19 cellular contexts compared by ENCODE assay signal in the genomic region with DNA sequence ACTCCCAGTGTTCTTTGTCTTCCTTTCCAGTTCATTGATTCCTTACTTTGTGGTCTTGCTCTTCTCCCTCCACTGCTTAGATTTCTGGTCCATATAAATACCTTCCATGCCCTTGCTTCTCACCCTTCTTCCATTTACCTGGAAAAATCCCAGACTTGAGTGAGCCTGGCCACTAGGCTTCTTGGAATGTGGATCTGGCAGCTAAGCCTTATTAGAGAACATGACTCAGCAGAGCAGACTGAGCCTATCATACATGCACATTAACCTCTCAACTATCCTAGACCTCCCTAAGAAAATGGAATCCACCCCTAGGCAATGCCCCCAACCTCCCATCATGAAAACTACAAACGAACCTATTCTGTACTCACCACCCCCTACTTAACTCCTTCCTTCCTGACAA.
DNase-seq lines count a peak whose midpoint lies in the region; ATAC-seq, FAIRE-seq and TF ChIP-seq lines count a peak whose summit lies in the region.
"Had no signal": no experiment of that assay in that cellular context is flagged by ENCODE, and none has a peak within 500 bp of the region (broad histone marks: within the 10 kb centered on the region; RNA-seq: fewer than 3 reads in every experiment).

No MANE protein-coding gene starts in this region.

- no peak overlapping the region for H3K27ac ChIP-seq in AG04450 (ENCODE audit: low read depth, low read length)
- H3K27ac ChIP-seq in IMR-90 (ENCODE audit: insufficient read depth, low read length) = no peak overlapping the region
- no peak overlapping the region for H3K27ac ChIP-seq in brain microvascular endothelial cell
- no peak overlapping the region for H3K27ac ChIP-seq in keratinocyte (ENCODE audit: control insufficient read depth, insufficient read depth, low read length)
- H3K27ac ChIP-seq: KMS-11, transverse colon had no signal

- no peak overlapping the region; the same call in 2 of the 3 replicates for H2BK15ac ChIP-seq in IMR-90 (ENCODE audit: low read depth, low read length)

- H3K79me1 ChIP-seq in IMR-90 (ENCODE audit: low read depth in 1 of 2, low read length in 2 of 2) = 0 out of 4 replicates have a peak, but pooled peaks cover 0 to 4% of the 10 kb centered on the region in 2 experiments

- peak overlapping the region in 1 of 2 experiments; percentile 58; a peak in 2 of 4 replicates for H4K8ac ChIP-seq in IMR-90 (ENCODE audit: low read depth in 2 of 2, low read length in 2 of 2)

- H2BK20ac ChIP-seq in IMR-90 (ENCODE audit: low read depth, low read length) = peak overlapping the region; percentile 60

- dilution Hi-C loops in IMR-90 (cut with HindIII; ENCODE audit: low sequenced_read_pairs, unreplicated experiment) (no loop called here), keratinocyte (cut with MboI; ENCODE audit: extremely low pct_ligation_motif_present, low sequenced_read_pairs) (no loop called here)

- H3K79me2 ChIP-seq in keratinocyte (ENCODE audit: control insufficient read depth, insufficient read depth, low read length) = no peaks in the 10 kb centered on the region

- peak overlapping the region; percentile 55 for H2BK120ac ChIP-seq in IMR-90 (ENCODE audit: low read depth, low read length)

- H3K9me1 ChIP-seq in IMR-90 (ENCODE audit: insufficient read depth, low read length) (no peaks in the 10 kb centered on the region), keratinocyte (ENCODE audit: control insufficient read depth, extremely low read depth, insufficient read depth, low read length) (no peaks in the 10 kb centered on the region)

- no peaks in the 10 kb centered on the region for H3K36me3 ChIP-seq in IMR-90 (ENCODE audit: control insufficient read depth, insufficient read depth, low read length)
- H3K36me3 ChIP-seq in brain microvascular endothelial cell (replicated peaks) = no peaks in the 10 kb centered on the region
- H3K36me3 ChIP-seq in keratinocyte (ENCODE audit: control insufficient read depth in 2 of 2, extremely low read depth in 1 of 2, insufficient read depth in 2 of 2, low read length in 2 of 2) = no peaks in the 10 kb centered on the region
- H3K36me3 ChIP-seq: transverse colon had no signal

- H3K56ac ChIP-seq in IMR-90 (ENCODE audit: extremely low read depth, insufficient read depth, low read length) = no peak overlapping the region

- no peak overlapping the region; the same call in 1 of the 2 replicates for H4K5ac ChIP-seq in IMR-90 (ENCODE audit: low read depth, low read length)

- TF ChIP-seq CTCF in AG04450 (IDR thresholded peaks at IDR 0.05; ENCODE audit: low read depth, low read length) (no peak), IMR-90 (conservative IDR thresholded peaks at IDR 0.05; ENCODE audit: low read depth, low read length) (no peak), brain microvascular endothelial cell (IDR thresholded peaks at IDR 0.05; ENCODE audit: low read depth, low read length, missing control alignments) (no peak), keratinocyte (optimal IDR thresholded peaks at IDR 0.05 in 1 of 3, IDR thresholded peaks at IDR 0.05 in 1 of 3, conservative IDR thresholded peaks at IDR 0.05 in 1 of 3; ENCODE audit: extremely low read depth in 1 of 3, insufficient read depth in 2 of 3, low read length in 3 of 3) (peak in 1 of 3 experiments; percentile 2)

- H3K4me3 ChIP-seq in AG04450 (ENCODE audit: low read depth, low read length) (no peak overlapping the region), IMR-90 (ENCODE audit: insufficient read depth, low read depth, low read length) (no peak overlapping the region), brain microvascular endothelial cell (ENCODE audit: low read depth, low read length) (no peak overlapping the region), keratinocyte (ENCODE audit: control insufficient read depth in 2 of 3, extremely low read depth in 1 of 3, insufficient read depth in 2 of 3, low read depth in 1 of 3, low read length in 3 of 3) (peak overlapping the region in 1 of 3 experiments; percentile 16)
- H3K4me3 ChIP-seq: transverse colon had no signal

- no peak overlapping the region for H2AFZ ChIP-seq in IMR-90 (replicated peaks; ENCODE audit: low read length, poor library complexity)
- no peak overlapping the region for H2AFZ ChIP-seq in keratinocyte (ENCODE audit: control insufficient read depth, low read length)

- peak; percentile 13 for DNase-seq in AG04450 (ENCODE audit: low read depth, low spot score)
- DNase-seq in IMR-90 = peak; percentile 73
- DNase-seq in brain microvascular endothelial cell = peak; percentile 31
- peak; percentile 48 for DNase-seq in keratinocyte (ENCODE audit: low read depth, low spot score)
- no peak for DNase-seq in NCI-H2107 treated with DMSO at 0.1 percent for 48 hours (lab: John Stamatoyannopoulos, UW; ENCODE audit: unreplicated experiment)
- DNase-seq in posterior vena cava (ENCODE audit: low spot score) = no peak
- no peak for DNase-seq in SHP77 (lab: John Stamatoyannopoulos, UW)
- DNase-seq: activated naive CD4-positive, alpha-beta T cell treated with anti-CD3 and anti-CD28 coated beads, Interleukin-2, amount 10 ng/mL, durations not matched to agents 7 days and 5 days; DND-41; foreskin melanocyte; left cardiac atrium; NCI-H2029 treated with DMSO at 0.1 percent for 48 hours; nephron progenitor cell; OCI-M1; stimulated activated CD4-positive, alpha-beta T cell treated with anti-CD3 and anti-CD28 coated beads, Interleukin-12 subunit alpha, Interleukin-12 subunit beta, amount 100 ng/mL, for 4 hours; T-helper 9 cell; transverse colon had no signal

- H3K4ac ChIP-seq in IMR-90 (ENCODE audit: low read depth, low read length) = peak overlapping the region; percentile 61; the same call in 1 of the 2 replicates

- FAIRE-seq in keratinocyte (lab: Jason Lieb, UNC) = peak; percentile 91

- H3K18ac ChIP-seq in IMR-90 (ENCODE audit: low read depth, low read length) = peak overlapping the region; percentile 89; the same call in 1 of the 2 replicates

- peak overlapping the region; percentile 74 for H2BK5ac ChIP-seq in IMR-90 (ENCODE audit: low read depth, low read length, poor library complexity, severe bottlenecking)

- no peak overlapping the region for H2AK5ac ChIP-seq in IMR-90 (ENCODE audit: low read depth, low read length)

- CTCF ChIA-PET in AG04450 (lab: Charles Lee) (no interaction called here), IMR-90 (lab: Yijun Ruan, JAX) (interaction anchor here (0.6 kb wide), 1 partner anchor 35 kb away, joined by 3 read pairs; no protein-coding TSS in a partner anchor)

- in situ Hi-C loops in IMR-90 (cut with MboI; ENCODE audit: low sequenced_read_pairs) = no loop called here
- in situ Hi-C loops in brain microvascular endothelial cell (cut with HindIII; ENCODE audit: low pct_ligation_motif_present, low sequenced_read_pairs) = no loop called here

- H3K4me1 ChIP-seq in IMR-90 (ENCODE audit: control insufficient read depth, insufficient read depth, low read length) = peaks cover 2% of the 10 kb centered on the region; the same call in 1 of the 2 replicates
- H3K4me1 ChIP-seq in keratinocyte (ENCODE audit: control insufficient read depth, extremely low read depth, insufficient read depth, low read length) = peaks cover 11% of the 10 kb centered on the region
- H3K4me1 ChIP-seq: transverse colon had no signal

- TF ChIP-seq RAD21 in IMR-90 (IDR thresholded peaks at IDR 0.05; ENCODE audit: low read length) = no peak

- H3K4me2 ChIP-seq in IMR-90 (ENCODE audit: low read depth, low read length) = no peak overlapping the region
- peak overlapping the region; percentile 25 for H3K4me2 ChIP-seq in keratinocyte (ENCODE audit: control insufficient read depth, extremely low read depth, insufficient read depth, low read depth, low read length)
- H3K4me2 ChIP-seq: KMS-11 had no signal

- intact Hi-C loops in IMR-90 (cut with micrococcal nuclease) = no loop called here
- intact Hi-C loops in posterior vena cava (cut with DNase I) = no loop called here

- peak; percentile 96 for ATAC-seq in IMR-90 (ENCODE audit: low read depth)
- ATAC-seq in GM21737 (IDR thresholded peaks at IDR 0.05; ENCODE audit: unreplicated experiment) = no peak

- H4K20me1 ChIP-seq in IMR-90 (ENCODE audit: insufficient read depth, low read length) (no peaks in the 10 kb centered on the region), keratinocyte (ENCODE audit: control insufficient read depth, extremely low read depth, insufficient read depth, low read length) (no peaks in the 10 kb centered on the region)

- H3K14ac ChIP-seq in IMR-90 (replicated peaks; ENCODE audit: low read depth, low read length) = peak overlapping the region; percentile 72

- BruUV-seq in IMR-90 (replicated peaks; lab: Mats Ljungman, UMichigan) = no TSS peak

- WGBS in IMR-90 (ENCODE audit: extremely low coverage in 2 of 2, insufficient read length in 1 of 2), 2 experiments = no CpG with 5 or more reads among the region's 1 CpG

- POLR2A ChIA-PET in AG04450 (lab: Yijun Ruan, JAX) (no interaction called here), IMR-90 (lab: Charles Lee; ENCODE audit: unreplicated experiment) (no interaction called here)

- no peak for TF ChIP-seq POLR2A in IMR-90 (IDR thresholded peaks at IDR 0.05; ENCODE audit: low read depth, low read length)

- H3K9me3 ChIP-seq in AG04450 (ENCODE audit: control insufficient read depth, insufficient read depth, low read length) = peaks cover 4% of the 10 kb centered on the region; the same call in 1 of the 2 replicates
- H3K9me3 ChIP-seq in IMR-90 (ENCODE audit: control insufficient read depth, insufficient read depth, low read length) = no peaks in the 10 kb centered on the region
- no peaks in the 10 kb centered on the region for H3K9me3 ChIP-seq in keratinocyte (ENCODE audit: control insufficient read depth, low read depth, low read length)
- H3K9me3 ChIP-seq: transverse colon had no signal

- 0 out of 2 replicates have a peak overlapping the region, but pooled peaks have one; percentile 7 for H4K91ac ChIP-seq in IMR-90 (ENCODE audit: insufficient read depth, low read depth, low read length)

- no peak overlapping the region for H3K9ac ChIP-seq in IMR-90 (ENCODE audit: low read depth, low read length)
- H3K9ac ChIP-seq in keratinocyte (ENCODE audit: control insufficient read depth, extremely low read depth, insufficient read depth, low read length) = no peak overlapping the region
- H3K9ac ChIP-seq: KMS-11 had no signal

- no peak overlapping the region for H2AK9ac ChIP-seq in IMR-90 (replicated peaks; ENCODE audit: low read depth, low read length, poor library complexity)

- H3K27me3 ChIP-seq in AG04450 (ENCODE audit: control insufficient read depth, insufficient read depth, low read length) (no peaks in the 10 kb centered on the region), IMR-90 (ENCODE audit: control insufficient read depth, insufficient read depth, low read length) (no peaks in the 10 kb centered on the region), brain microvascular endothelial cell (replicated peaks) (no peaks in the 10 kb centered on the region), keratinocyte (ENCODE audit: control insufficient read depth, extremely low read depth, insufficient read depth, low read length) (no peaks in the 10 kb centered on the region)
- H3K27me3 ChIP-seq: transverse colon had no signal

- 0 out of 2 replicates have a peak overlapping the region, but pooled peaks have one; percentile 19 for H3K23ac ChIP-seq in IMR-90 (ENCODE audit: low read depth, low read length)

Comparison
In these comparisons a context has a peak if more than half of its experiments do, and no peak if none do; other contexts are left out.
1. DNase-seq: peak in AG04450 (single experiment), IMR-90 (single experiment), brain microvascular endothelial cell (single experiment) and keratinocyte (single experiment); none in NCI-H2107 treated with DMSO at 0.1 percent for 48 hours (single experiment), posterior vena cava (single experiment) and SHP77 (0 of 2).